ENCODE assay signal across 9 cellular contexts in genomic region chr2:192029089-192029488, GRCh38.
DNase-seq lines count a peak whose midpoint lies in the region; ATAC-seq and TF ChIP-seq lines count a peak whose summit lies in the region.
"Had no signal": no experiment of that assay in that cellular context is flagged by ENCODE, and none has a peak within 500 bp of the region (broad histone marks: within the 10 kb centered on the region; RNA-seq: fewer than 3 reads in every experiment).

No MANE protein-coding gene starts in this region.

- no peak overlapping the region for H3K27ac Mint-ChIP-seq in Caco-2 (ENCODE audit: unreplicated experiment)
- H3K27ac Mint-ChIP-seq: dendritic cell treated with granulocyte-macrophage colony-stimulating factor and Interleukin-4, amounts not matched to agents 40 ng/mL and 50 ng/mL, for 4 days had no signal

- no peaks in the 10 kb centered on the region for H3K27me3 ChIP-seq in Caco-2 (replicated peaks; ENCODE audit: control insufficient read depth, insufficient read depth, low read length)

- H3K36me3 ChIP-seq in Caco-2 (ENCODE audit: control insufficient read depth, insufficient read depth, low read length), result no peaks in the 10 kb centered on the region

- H3K4me3 ChIP-seq in Caco-2 (ENCODE audit: low read depth, low read length), result no peak overlapping the region
- H3K4me3 ChIP-seq in epithelial cell of esophagus (ENCODE audit: low read length), result no peak overlapping the region

- CTCF ChIA-PET in Caco-2 (lab: Charles Lee), result interaction anchor here (1.5 kb wide), 1 partner anchor 134 kb away, joined by 7 read pairs; no protein-coding TSS in a partner anchor

- no peaks in the 10 kb centered on the region for H3K4me1 ChIP-seq in Caco-2

- DNase-seq in Caco-2 (peak; percentile 56 to 58), epithelial cell of esophagus (ENCODE audit: low read depth) (peak; percentile 69), NCI-H510A (lab: John Stamatoyannopoulos, UW) (no peak), SK-N-DZ (ENCODE audit: low spot score) (no peak)
- no peak for DNase-seq in activated CD8-positive, alpha-beta memory T cell treated with anti-CD3 and anti-CD28 coated beads, Interleukin-2, amount 50 U/mL, for 48 hours
- DNase-seq in stimulated activated CD8-positive, alpha-beta memory T cell treated with anti-CD3 and anti-CD28 coated beads, Interleukin-4, amount 100 ng/mL, for 48 hours, result no peak

- no TSS peak for BruUV-seq in Caco-2 (replicated peaks; lab: Mats Ljungman, UMichigan)

- H3K36me3 Mint-ChIP-seq in Caco-2 (ENCODE audit: insufficient read depth, unreplicated experiment), result no peaks in the 10 kb centered on the region

- POLR2A ChIA-PET in Caco-2 (lab: Charles Lee), result no interaction called here

- H3K9me3 Mint-ChIP-seq in Caco-2 (ENCODE audit: unreplicated experiment), result no peaks in the 10 kb centered on the region
- H3K9me3 Mint-ChIP-seq: dendritic cell treated with granulocyte-macrophage colony-stimulating factor and Interleukin-4, amounts not matched to agents 40 ng/mL and 50 ng/mL, for 4 days had no signal

- TF ChIP-seq CTCF in Caco-2 (IDR thresholded peaks at IDR 0.05; ENCODE audit: insufficient read depth in 1 of 2, low read depth in 1 of 2, low read length in 1 of 2, severe bottlenecking in 1 of 2, unreplicated experiment in 1 of 2), result peak; percentile 38 to 42
- TF ChIP-seq CTCF in epithelial cell of esophagus (IDR thresholded peaks at IDR 0.05; ENCODE audit: insufficient read depth, low read depth, low read length, missing control alignments), result peak; percentile 62

- H3K9me3 ChIP-seq in Caco-2, result no peaks in the 10 kb centered on the region; the same call in 1 of the 2 replicates

- H3K4me3 Mint-ChIP-seq in Caco-2 (ENCODE audit: unreplicated experiment), result no peak overlapping the region
- H3K4me3 Mint-ChIP-seq: dendritic cell treated with granulocyte-macrophage colony-stimulating factor and Interleukin-4, amounts not matched to agents 40 ng/mL and 50 ng/mL, for 4 days had no signal

- ATAC-seq in GM19438 (IDR thresholded peaks at IDR 0.05; ENCODE audit: low read depth, unreplicated experiment), result peak; percentile 82
- peak; percentile 78 for ATAC-seq in HG03521 (IDR thresholded peaks at IDR 0.05; ENCODE audit: unreplicated experiment)

- no peaks in the 10 kb centered on the region for H3K4me1 Mint-ChIP-seq in Caco-2 (ENCODE audit: low read depth, unreplicated experiment)

- H3K27me3 Mint-ChIP-seq in Caco-2 (ENCODE audit: insufficient read depth, unreplicated experiment), result peaks cover 4% of the 10 kb centered on the region
- H3K27me3 Mint-ChIP-seq: dendritic cell treated with granulocyte-macrophage colony-stimulating factor and Interleukin-4, amounts not matched to agents 40 ng/mL and 50 ng/mL, for 4 days had no signal

- intact Hi-C loops in Caco-2 (cut with micrococcal nuclease; ENCODE audit: unreplicated experiment), result loop anchor here (1.0 to 5.0 kb wide), 3 partner anchors 162 to 474 kb away; no protein-coding TSS in a partner anchor

Comparison
In these comparisons a context has a peak if more than half of its experiments do, and no peak if none do; other contexts are left out.
1. DNase-seq: peak in Caco-2 (2 of 2) and epithelial cell of esophagus (single experiment); none in NCI-H510A (single experiment), activated CD8-positive, alpha-beta memory T cell treated with anti-CD3 and anti-CD28 coated beads, Interleukin-2, amount 50 U/mL, for 48 hours (single experiment), SK-N-DZ (single experiment) and stimulated activated CD8-positive, alpha-beta memory T cell treated with anti-CD3 and anti-CD28 coated beads, Interleukin-4, amount 100 ng/mL, for 48 hours (single experiment).